8 cellular contexts compared by ENCODE assay signal in genomic region chr10:110226555-110226925, GRCh38. TPM values are rescaled to one million over a fixed set of nuclear protein-coding genes. Genes with fewer than 3 reads are reported as not detected.
A peak's percentile ranks its signal among the peaks of the same experiment; 100 is the strongest.
DNase-seq lines count a peak whose midpoint lies in the region; ATAC-seq and TF ChIP-seq lines count a peak whose summit lies in the region.

No MANE protein-coding gene starts in this region.

- no CpG with 5 or more reads among the region's 35 CpGs for WGBS in smooth muscle cell (ENCODE audit: low lambda C conversion rate)

- H3K36me3 ChIP-seq in breast epithelium, result no peaks in the 10 kb centered on the region
- H3K36me3 ChIP-seq in smooth muscle cell (ENCODE audit: low read depth), result no peaks in the 10 kb centered on the region

- TF ChIP-seq POLR2A in breast epithelium (IDR thresholded peaks at IDR 0.05), result no peak

- H3K27ac ChIP-seq in breast epithelium, result peak overlapping the region; percentile 91 to 98
- peak overlapping the region; percentile 65 for H3K27ac ChIP-seq in smooth muscle cell (ENCODE audit: low read depth)

- H3K4me2 ChIP-seq in smooth muscle cell, result peak overlapping the region; percentile 91

- no peak overlapping the region for H3K9ac ChIP-seq in smooth muscle cell (ENCODE audit: low read depth)

- ATAC-seq in GM18867 (IDR thresholded peaks at IDR 0.05; ENCODE audit: unreplicated experiment) (no peak), HG03135 (IDR thresholded peaks at IDR 0.05; ENCODE audit: unreplicated experiment) (no peak)

- H3K4me1 ChIP-seq in breast epithelium (no peaks in the 10 kb centered on the region), smooth muscle cell (ENCODE audit: low read depth) (no peaks in the 10 kb centered on the region)

- TF ChIP-seq CTCF in WI38 (IDR thresholded peaks at IDR 0.05; ENCODE audit: low read depth, low read length), result no peak
- no peak for TF ChIP-seq CTCF in breast epithelium (IDR thresholded peaks at IDR 0.05)
- TF ChIP-seq CTCF in smooth muscle cell (IDR thresholded peaks at IDR 0.05; ENCODE audit: borderline replicate concordance, insufficient read depth, poor library complexity, severe bottlenecking), result no peak

- H4K20me1 ChIP-seq in smooth muscle cell (ENCODE audit: low read depth), result peaks cover 73% of the 10 kb centered on the region

- H3K9me3 ChIP-seq in breast epithelium (no peaks in the 10 kb centered on the region), smooth muscle cell (replicated peaks; ENCODE audit: low read depth) (no peaks in the 10 kb centered on the region)

- DNase-seq in NCI-H1930 (lab: John Stamatoyannopoulos, UW), result peak; percentile 43 to 64
- peak; percentile 85 to 93 for DNase-seq in breast epithelium (ENCODE audit: low spot score in 2 of 2)
- DNase-seq in iPS-NIHi11 (ENCODE audit: low spot score), result peak; percentile 84
- DNase-seq in smooth muscle cell (lab: John Stamatoyannopoulos, UW; ENCODE audit: unreplicated experiment), result peak; percentile 88

- H3K27me3 ChIP-seq in breast epithelium (no peaks in the 10 kb centered on the region), smooth muscle cell (ENCODE audit: low read depth) (no peaks in the 10 kb centered on the region)

- intact Hi-C loops in breast epithelium (cut with DNase I; ENCODE audit: low total_unique reads), result loop anchor here (2.0 kb wide), 1 partner anchor 78 kb away; the partner anchor contains the start of gene SMNDC1

- H3K4me3 ChIP-seq in GM08714 (ENCODE audit: low read length) (peak overlapping the region; percentile 87), WI38 (ENCODE audit: low read depth, low read length) (peak overlapping the region; percentile 70), breast epithelium (peak overlapping the region; percentile 65 to 96 (median 80)), smooth muscle cell (peak overlapping the region; percentile 89)

- peaks cover 15% of the 10 kb centered on the region for H3K79me2 ChIP-seq in smooth muscle cell (ENCODE audit: low read depth)

- peaks cover 5% of the 10 kb centered on the region for H3F3A ChIP-seq in smooth muscle cell (ENCODE audit: low read depth)

- no peak overlapping the region for H2AFZ ChIP-seq in smooth muscle cell (ENCODE audit: low read depth)

RNA-seq across cellular contexts. Expression of gene MXI1, which starts 19.1 kb away (rescaled TPM):
- 100 to 1,000 TPM in 1 of 3 donors, 10 to 100 TPM in 2; 75.4 to 137 (median 79.5) TPM for total RNA-seq in breast epithelium
- 42.6 and 52.3 TPM in 2 replicates for total RNA-seq in smooth muscle cell
- polyA plus RNA-seq in smooth muscle cell, result 35.9 and 47.9 TPM in 2 replicates
